Comparison of ENCODE assay signal across 19 cellular contexts in the genomic region with DNA sequence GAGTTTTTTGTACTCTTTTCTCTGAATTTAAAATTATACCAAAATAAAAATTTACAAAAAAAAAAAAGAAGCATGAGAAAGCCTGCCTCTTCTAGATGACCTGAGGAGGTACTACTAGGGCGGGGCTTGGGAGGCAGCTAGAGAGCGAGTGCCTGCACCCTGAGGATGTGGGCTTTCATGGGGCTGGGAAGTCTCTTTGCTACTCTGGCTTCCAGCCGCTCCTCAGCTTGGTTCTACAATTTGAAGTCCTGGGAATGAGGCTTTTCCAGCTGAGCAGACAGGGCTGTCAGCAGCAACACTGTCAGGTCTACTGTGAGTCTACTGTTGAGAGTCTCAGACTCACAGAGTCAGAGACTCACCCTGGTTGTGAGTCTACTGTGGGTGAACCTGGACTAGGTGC. TPM values are rescaled to one million over a fixed set of nuclear protein-coding genes. Genes with fewer than 3 reads are reported as not detected.
DNase-seq lines count a peak whose midpoint lies in the region; ATAC-seq and TF ChIP-seq lines count a peak whose summit lies in the region.
"Had no signal": no experiment of that assay in that cellular context is flagged by ENCODE, and none has a peak within 500 bp of the region (broad histone marks: within the 10 kb centered on the region; RNA-seq: fewer than 3 reads in every experiment).

No MANE protein-coding gene starts in this region.

- H3K4me3 ChIP-seq in CD4-positive, CD25-positive, alpha-beta regulatory T cell (ENCODE audit: low read depth, low read length) = no peak overlapping the region
- H3K4me3 ChIP-seq: breast epithelium, heart left ventricle had no signal

- no peaks in the 10 kb centered on the region for H3K27me3 ChIP-seq in CD4-positive, CD25-positive, alpha-beta regulatory T cell (ENCODE audit: control insufficient read depth, insufficient read depth, low read length)
- H3K27me3 ChIP-seq: breast epithelium, heart left ventricle had no signal

- peaks cover 9 to 28% (median 14%) of the 10 kb centered on the region in 4 donors for H3K4me1 Mint-ChIP-seq in CD4-positive, CD25-positive, alpha-beta regulatory T cell
- H3K4me1 Mint-ChIP-seq in WTC11 (peaks cover 9% of the 10 kb centered on the region), chondrocyte (ENCODE audit: low read depth) (no peaks in the 10 kb centered on the region)

- H3K9me3 Mint-ChIP-seq in CD4-positive, CD25-positive, alpha-beta regulatory T cell = peaks cover 0 to 2% (median 0%) of the 10 kb centered on the region in 7 donors
- H3K9me3 Mint-ChIP-seq in WTC11 (no peaks in the 10 kb centered on the region), chondrocyte (ENCODE audit: low read depth) (no peaks in the 10 kb centered on the region)
- H3K9me3 Mint-ChIP-seq: HFFc6 had no signal

- no peaks in the 10 kb centered on the region for H3K36me3 ChIP-seq in CD4-positive, CD25-positive, alpha-beta regulatory T cell (ENCODE audit: control insufficient read depth, insufficient read depth, low read length)
- H3K36me3 ChIP-seq: breast epithelium, heart left ventricle had no signal

- no peaks in the 10 kb centered on the region for H3K27me3 Mint-ChIP-seq in CD4-positive, CD25-positive, alpha-beta regulatory T cell
- H3K27me3 Mint-ChIP-seq in WTC11 (ENCODE audit: low read depth) (no peaks in the 10 kb centered on the region; the same call in 1 of the 2 replicates), chondrocyte (ENCODE audit: low read depth) (no peaks in the 10 kb centered on the region)

- no peak overlapping the region for H3K27ac ChIP-seq in CD4-positive, CD25-positive, alpha-beta regulatory T cell (ENCODE audit: insufficient read depth, low read length, poor library complexity, severe bottlenecking)
- H3K27ac ChIP-seq: breast epithelium, epithelial cell of prostate, KMS-11 had no signal

- ATAC-seq in CD4-positive, CD25-positive, alpha-beta regulatory T cell (ENCODE audit: low read depth in 2 of 2) = peak; percentile 43 to 57
- ATAC-seq in WTC11 (no peak), HG02759 (IDR thresholded peaks at IDR 0.05; ENCODE audit: unreplicated experiment) (no peak)
- ATAC-seq: heart left ventricle, left cardiac atrium had no signal

- POLR2A ChIA-PET in WTC11 (lab: Charles Lee) = no interaction called here

- H3K9me3 ChIP-seq in CD4-positive, CD25-positive, alpha-beta regulatory T cell (ENCODE audit: control insufficient read depth in 2 of 2, low read length in 2 of 2) = no peaks in the 10 kb centered on the region
- H3K9me3 ChIP-seq: breast epithelium, heart left ventricle had no signal

- H3K4me1 ChIP-seq in CD4-positive, CD25-positive, alpha-beta regulatory T cell (ENCODE audit: control insufficient read depth, insufficient read depth, low read length, poor library complexity, severe bottlenecking) = peaks cover 26% of the 10 kb centered on the region
- H3K4me1 ChIP-seq: breast epithelium had no signal

- no peaks in the 10 kb centered on the region for H3K36me3 Mint-ChIP-seq in CD4-positive, CD25-positive, alpha-beta regulatory T cell
- H3K36me3 Mint-ChIP-seq in WTC11 = no peaks in the 10 kb centered on the region
- H3K36me3 Mint-ChIP-seq in chondrocyte (ENCODE audit: low read depth) = no peaks in the 10 kb centered on the region

- peak overlapping the region; percentile 14 to 82 (median 58) for H3K27ac Mint-ChIP-seq in CD4-positive, CD25-positive, alpha-beta regulatory T cell
- H3K27ac Mint-ChIP-seq in WTC11 (no peak overlapping the region), chondrocyte (ENCODE audit: unreplicated experiment) (no peak overlapping the region)
- H3K27ac Mint-ChIP-seq: HFFc6 had no signal

- CTCF ChIA-PET in WTC11 (lab: Charles Lee) = interaction anchor here (1.2 to 1.4 kb wide), 2 partner anchors 13 to 48 kb away, joined by 3 to 8 read pairs; no protein-coding TSS in a partner anchor

- H3K4me3 Mint-ChIP-seq in CD4-positive, CD25-positive, alpha-beta regulatory T cell = no peak overlapping the region
- H3K4me3 Mint-ChIP-seq in WTC11 (no peak overlapping the region), chondrocyte (ENCODE audit: unreplicated experiment) (no peak overlapping the region)
- H3K4me3 Mint-ChIP-seq: HFFc6 had no signal

- peak; percentile 28 for DNase-seq in activated CD4-positive, alpha-beta T cell treated with anti-CD3 and anti-CD28 coated beads for 48 hours
- DNase-seq in activated CD4-positive, alpha-beta T cell treated with anti-CD3 and anti-CD28 coated beads for 1 hour = no peak
- no peak for DNase-seq in CD4-positive, CD25-positive, alpha-beta regulatory T cell
- DNase-seq in WTC11 (ENCODE audit: low spot score) = peak; percentile 8
- peak; percentile 36 for DNase-seq in chondrocyte (ENCODE audit: low spot score)
- DNase-seq in NCI-H226 = no peak
- DNase-seq in activated CD4-positive, CD25-positive, alpha-beta regulatory T cell (lab: John Stamatoyannopoulos, UW) = no peak
- DNase-seq: AML-193, HFFc6, left cardiac atrium, mesenchymal stem cell, NCI-H187 treated with DMSO at 0.1 percent for 48 hours, NCI-H82, SHP77 had no signal

- TF ChIP-seq CTCF in WTC11 (IDR thresholded peaks at IDR 0.05) (no peak), chondrocyte (IDR thresholded peaks at IDR 0.05) (no peak)

TF ChIP-seq in WTC11, 78 proteins besides CTCF, POLR2A, EP300 and RAD21 (continues in another document):
- TF ChIP-seq, protein P1, sequence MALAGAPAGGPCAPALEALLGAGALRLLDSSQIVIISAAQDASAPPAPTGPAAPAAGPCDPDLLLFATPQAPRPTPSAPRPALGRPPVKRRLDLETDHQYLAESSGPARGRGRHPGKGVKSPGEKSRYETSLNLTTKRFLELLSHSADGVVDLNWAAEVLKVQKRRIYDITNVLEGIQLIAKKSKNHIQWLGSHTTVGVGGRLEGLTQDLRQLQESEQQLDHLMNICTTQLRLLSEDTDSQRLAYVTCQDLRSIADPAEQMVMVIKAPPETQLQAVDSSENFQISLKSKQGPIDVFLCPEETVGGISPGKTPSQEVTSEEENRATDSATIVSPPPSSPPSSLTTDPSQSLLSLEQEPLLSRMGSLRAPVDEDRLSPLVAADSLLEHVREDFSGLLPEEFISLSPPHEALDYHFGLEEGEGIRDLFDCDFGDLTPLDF (CRISPR knock-in tag; IDR thresholded peaks at IDR 0.05) = no peak
- TF ChIP-seq, protein P2, sequence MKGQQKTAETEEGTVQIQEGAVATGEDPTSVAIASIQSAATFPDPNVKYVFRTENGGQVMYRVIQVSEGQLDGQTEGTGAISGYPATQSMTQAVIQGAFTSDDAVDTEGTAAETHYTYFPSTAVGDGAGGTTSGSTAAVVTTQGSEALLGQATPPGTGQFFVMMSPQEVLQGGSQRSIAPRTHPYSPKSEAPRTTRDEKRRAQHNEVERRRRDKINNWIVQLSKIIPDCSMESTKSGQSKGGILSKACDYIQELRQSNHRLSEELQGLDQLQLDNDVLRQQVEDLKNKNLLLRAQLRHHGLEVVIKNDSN (CRISPR knock-in tag; IDR thresholded peaks at IDR 0.05) = no peak
- no peak for TF ChIP-seq ZNF671 (CRISPR knock-in tag; IDR thresholded peaks at IDR 0.05)
- no peak for TF ChIP-seq HMGA2 (CRISPR knock-in tag; IDR thresholded peaks at IDR 0.05)
- TF ChIP-seq, protein P3, sequence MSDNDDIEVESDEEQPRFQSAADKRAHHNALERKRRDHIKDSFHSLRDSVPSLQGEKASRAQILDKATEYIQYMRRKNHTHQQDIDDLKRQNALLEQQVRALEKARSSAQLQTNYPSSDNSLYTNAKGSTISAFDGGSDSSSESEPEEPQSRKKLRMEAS (CRISPR knock-in tag; IDR thresholded peaks at IDR 0.05) = no peak
- TF ChIP-seq ZNF232 (CRISPR knock-in tag; IDR thresholded peaks at IDR 0.05) = no peak
- TF ChIP-seq ZNF423 (CRISPR knock-in tag; IDR thresholded peaks at IDR 0.05) = no peak
- TF ChIP-seq, protein P4, sequence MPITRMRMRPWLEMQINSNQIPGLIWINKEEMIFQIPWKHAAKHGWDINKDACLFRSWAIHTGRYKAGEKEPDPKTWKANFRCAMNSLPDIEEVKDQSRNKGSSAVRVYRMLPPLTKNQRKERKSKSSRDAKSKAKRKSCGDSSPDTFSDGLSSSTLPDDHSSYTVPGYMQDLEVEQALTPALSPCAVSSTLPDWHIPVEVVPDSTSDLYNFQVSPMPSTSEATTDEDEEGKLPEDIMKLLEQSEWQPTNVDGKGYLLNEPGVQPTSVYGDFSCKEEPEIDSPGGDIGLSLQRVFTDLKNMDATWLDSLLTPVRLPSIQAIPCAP (CRISPR knock-in tag; IDR thresholded peaks at IDR 0.05) = no peak
- TF ChIP-seq, protein P5, sequence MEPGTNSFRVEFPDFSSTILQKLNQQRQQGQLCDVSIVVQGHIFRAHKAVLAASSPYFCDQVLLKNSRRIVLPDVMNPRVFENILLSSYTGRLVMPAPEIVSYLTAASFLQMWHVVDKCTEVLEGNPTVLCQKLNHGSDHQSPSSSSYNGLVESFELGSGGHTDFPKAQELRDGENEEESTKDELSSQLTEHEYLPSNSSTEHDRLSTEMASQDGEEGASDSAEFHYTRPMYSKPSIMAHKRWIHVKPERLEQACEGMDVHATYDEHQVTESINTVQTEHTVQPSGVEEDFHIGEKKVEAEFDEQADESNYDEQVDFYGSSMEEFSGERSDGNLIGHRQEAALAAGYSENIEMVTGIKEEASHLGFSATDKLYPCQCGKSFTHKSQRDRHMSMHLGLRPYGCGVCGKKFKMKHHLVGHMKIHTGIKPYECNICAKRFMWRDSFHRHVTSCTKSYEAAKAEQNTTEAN (CRISPR knock-in tag; IDR thresholded peaks at IDR 0.05) = no peak
- TF ChIP-seq, protein P6, sequence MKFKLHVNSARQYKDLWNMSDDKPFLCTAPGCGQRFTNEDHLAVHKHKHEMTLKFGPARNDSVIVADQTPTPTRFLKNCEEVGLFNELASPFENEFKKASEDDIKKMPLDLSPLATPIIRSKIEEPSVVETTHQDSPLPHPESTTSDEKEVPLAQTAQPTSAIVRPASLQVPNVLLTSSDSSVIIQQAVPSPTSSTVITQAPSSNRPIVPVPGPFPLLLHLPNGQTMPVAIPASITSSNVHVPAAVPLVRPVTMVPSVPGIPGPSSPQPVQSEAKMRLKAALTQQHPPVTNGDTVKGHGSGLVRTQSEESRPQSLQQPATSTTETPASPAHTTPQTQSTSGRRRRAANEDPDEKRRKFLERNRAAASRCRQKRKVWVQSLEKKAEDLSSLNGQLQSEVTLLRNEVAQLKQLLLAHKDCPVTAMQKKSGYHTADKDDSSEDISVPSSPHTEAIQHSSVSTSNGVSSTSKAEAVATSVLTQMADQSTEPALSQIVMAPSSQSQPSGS (CRISPR knock-in tag; IDR thresholded peaks at IDR 0.05; ENCODE audit: borderline replicate concordance, low read depth) = no peak
- no peak for TF ChIP-seq ZNF317 (CRISPR knock-in tag; IDR thresholded peaks at IDR 0.05; ENCODE audit: borderline replicate concordance, low read depth)
- TF ChIP-seq FOXK1 (CRISPR knock-in tag; IDR thresholded peaks at IDR 0.05) = no peak
- TF ChIP-seq NR1H2 (CRISPR knock-in tag; IDR thresholded peaks at IDR 0.05) = no peak

RNA-seq across cellular contexts. Expression of a gene that starts 8.2 kb away (rescaled TPM):
- total RNA-seq in CD4-positive, CD25-positive, alpha-beta regulatory T cell = 169 TPM
- 10 to 100 TPM; 41.3 to 69.2 (median 45.7) TPM for polyA plus RNA-seq in CD4-positive, CD25-positive, alpha-beta regulatory T cell
- 1.3 to 1.6 TPM (median 1.5 TPM) in 3 replicates for total RNA-seq in WTC11 (2021)
- total RNA-seq in chondrocyte = not detected in 3 replicates

RNA-seq across cellular contexts. Expression of a gene that starts 55.2 kb away (rescaled TPM):
- 17.3 TPM for total RNA-seq in CD4-positive, CD25-positive, alpha-beta regulatory T cell
- 10 to 100 TPM; 35.8 to 47.3 (median 41.6) TPM for polyA plus RNA-seq in CD4-positive, CD25-positive, alpha-beta regulatory T cell
- total RNA-seq in WTC11 (2021) = 102 to 112 TPM (median 103 TPM) in 3 replicates
- total RNA-seq in chondrocyte = 70.4 to 99.2 TPM (median 72.1 TPM) in 3 replicates

Comparison
In these comparisons a context has a peak if more than half of its experiments do, and no peak if none do; other contexts are left out.
1. DNase-seq: peak in activated CD4-positive, alpha-beta T cell treated with anti-CD3 and anti-CD28 coated beads for 48 hours (single experiment), WTC11 (single experiment) and chondrocyte (single experiment); none in activated CD4-positive, alpha-beta T cell treated with anti-CD3 and anti-CD28 coated beads for 1 hour (single experiment), CD4-positive, CD25-positive, alpha-beta regulatory T cell (0 of 3), NCI-H226 (single experiment) and activated CD4-positive, CD25-positive, alpha-beta regulatory T cell (0 of 4).
2. ATAC-seq: peak in CD4-positive, CD25-positive, alpha-beta regulatory T cell (2 of 2); none in WTC11 (single experiment) and HG02759 (single experiment).
3. H3K27ac Mint-ChIP-seq: peak in CD4-positive, CD25-positive, alpha-beta regulatory T cell (3 of 3); none in WTC11 (single experiment) and chondrocyte (single experiment).
4. RNA of a gene that starts 8.2 kb away (total RNA-seq): 169 TPM in CD4-positive, CD25-positive, alpha-beta regulatory T cell (single experiment); 1.3 to 1.6 TPM in WTC11 and not detected in chondrocyte; every median in the first group is over 10 times any median in the second.